8 cellular contexts compared by ENCODE assay signal in the genomic region with DNA sequence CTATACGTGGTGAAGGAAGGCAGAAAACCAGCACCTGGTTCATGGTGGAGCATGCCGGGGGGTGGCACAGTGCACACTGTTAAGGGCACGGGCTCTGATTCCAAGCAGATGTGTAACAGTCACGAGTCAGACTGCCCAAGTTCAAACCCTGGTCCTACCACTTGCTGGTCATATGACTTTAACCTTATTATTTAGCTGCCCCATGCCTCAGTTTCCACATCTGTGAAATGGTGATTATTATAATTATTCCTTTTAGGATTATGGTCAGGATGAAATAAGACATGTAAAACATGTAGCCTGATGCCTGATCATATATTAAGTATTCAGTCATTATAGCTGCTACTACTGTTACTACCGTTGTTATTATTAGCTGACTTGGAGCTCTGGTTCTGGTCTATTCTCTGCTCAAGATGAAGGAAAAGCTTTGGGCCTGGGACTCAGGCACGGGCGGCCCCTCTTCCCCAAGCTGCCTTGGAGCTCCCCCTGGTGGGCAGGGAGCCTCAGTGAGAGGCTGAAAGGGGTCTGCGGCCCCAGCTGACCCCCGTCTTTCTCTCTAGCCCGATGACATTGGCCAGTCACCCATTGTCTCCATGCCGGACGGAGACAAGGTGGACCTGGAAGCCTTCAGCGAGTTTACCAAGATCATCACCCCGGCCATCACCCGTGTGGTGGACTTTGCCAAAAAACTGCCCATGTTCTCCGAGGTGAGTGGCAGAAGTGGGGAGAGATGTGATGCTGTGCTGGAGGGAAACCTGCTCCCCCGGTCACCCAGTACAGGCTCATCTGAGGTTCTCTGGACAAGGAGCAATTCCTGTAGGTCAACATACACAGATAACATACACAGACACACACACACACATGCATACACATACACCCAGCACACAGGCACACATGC. TPM values are rescaled to one million over a fixed set of nuclear protein-coding genes. Genes with fewer than 3 reads are reported as not detected.
DNase-seq lines count a peak whose midpoint lies in the region; ATAC-seq, FAIRE-seq and TF ChIP-seq lines count a peak whose summit lies in the region.

No MANE protein-coding gene starts in this region.

- BruUV-seq in HCT116 (replicated peaks; lab: Mats Ljungman, UMichigan), result no TSS peak

- H3K4me3 Mint-ChIP-seq in CD4-positive, CD25-positive, alpha-beta regulatory T cell, result no peak overlapping the region
- H3K4me3 Mint-ChIP-seq in T-helper 17 cell (peak overlapping the region; percentile 7), type B pancreatic cell (no peak overlapping the region)

- peak in 1 of 2 donors; percentile 53 for ATAC-seq in CD4-positive, CD25-positive, alpha-beta regulatory T cell (ENCODE audit: low read depth in 2 of 2)
- ATAC-seq in HCT116 (peak; percentile 70), T-helper 17 cell (peak; percentile 61), lung (ENCODE audit: insufficient read depth, low FRiP score) (no peak), HG02973 (IDR thresholded peaks at IDR 0.05; ENCODE audit: unreplicated experiment) (no peak)

- no peak overlapping the region for H3K4me2 ChIP-seq in HCT116 (ENCODE audit: low read length)

- no peak overlapping the region for H3K4me3 ChIP-seq in CD4-positive, CD25-positive, alpha-beta regulatory T cell (ENCODE audit: low read depth, low read length)
- H3K4me3 ChIP-seq in HCT116 (replicated peaks in 1 of 2; ENCODE audit: low read depth in 1 of 2, low read length in 2 of 2) (no peak overlapping the region), cardiac fibroblast (replicated peaks in 1 of 2; ENCODE audit: low read depth in 2 of 2, low read length in 2 of 2) (no peak overlapping the region), lung (no peak overlapping the region)

- RAD21 ChIA-PET in HCT116 (lab: Charles Lee; ENCODE audit: low non-redundant PET in 1 of 2, low total read pairs in 2 of 2, uncharacterized antibody in 2 of 2, unreplicated experiment in 2 of 2), result interaction anchor here in 1 of 2 experiments (0.8 kb wide), 1 partner anchor 73 kb away, joined by 3 read pairs; no protein-coding TSS in a partner anchor

- H4K20me1 ChIP-seq in HCT116 (ENCODE audit: insufficient read depth), result no peaks in the 10 kb centered on the region

- peaks cover 0 to 27% (median 7%) of the 10 kb centered on the region in 4 donors for H3K4me1 Mint-ChIP-seq in CD4-positive, CD25-positive, alpha-beta regulatory T cell
- peaks cover 17% of the 10 kb centered on the region for H3K4me1 Mint-ChIP-seq in T-helper 17 cell
- H3K4me1 Mint-ChIP-seq in type B pancreatic cell (ENCODE audit: unreplicated experiment), result peaks cover 5% of the 10 kb centered on the region

- H3K9ac ChIP-seq in HCT116 (ENCODE audit: low read length), result no peak overlapping the region

- POLR2A ChIA-PET in HCT116 (lab: Charles Lee), result interaction anchor here (0.8 to 1.0 kb wide), 3 partner anchors 11 to 26 kb away, joined by 3 to 5 read pairs (median 3); partner anchors contain the start of gene NR1D1

- no peaks in the 10 kb centered on the region for H3K27me3 Mint-ChIP-seq in CD4-positive, CD25-positive, alpha-beta regulatory T cell
- H3K27me3 Mint-ChIP-seq in T-helper 17 cell, result no peaks in the 10 kb centered on the region
- no peaks in the 10 kb centered on the region for H3K27me3 Mint-ChIP-seq in type B pancreatic cell

- no peaks in the 10 kb centered on the region for H3K9me2 ChIP-seq in HCT116 (ENCODE audit: insufficient read depth)

- CTCF ChIA-PET in HCT116 (lab: Charles Lee), result interaction anchor here (0.6 to 1.2 kb wide), 14 partner anchors 11 to 127 kb away, joined by 3 to 15 read pairs (median 4); partner anchors contain the start of gene MED24

- H3K27ac Mint-ChIP-seq in CD4-positive, CD25-positive, alpha-beta regulatory T cell, result peak overlapping the region in 2 of 3 donors; percentile 0 to 59
- H3K27ac Mint-ChIP-seq in T-helper 17 cell (peak overlapping the region; percentile 43), type B pancreatic cell (no peak overlapping the region)

- peaks cover 59% of the 10 kb centered on the region for H3K36me3 ChIP-seq in CD4-positive, CD25-positive, alpha-beta regulatory T cell (ENCODE audit: control insufficient read depth, insufficient read depth, low read length)
- H3K36me3 ChIP-seq in HCT116 (ENCODE audit: control insufficient read depth in 1 of 2, insufficient read depth in 2 of 2, low read length in 2 of 2) (peaks cover 9 to 10% of the 10 kb centered on the region in 2 experiments; a peak in 3 of 4 replicates), lung (ENCODE audit: control insufficient read depth in 2 of 2, insufficient read depth in 2 of 2, low read length in 2 of 2) (peaks cover 9 to 55% of the 10 kb centered on the region in 2 donors)

- TF ChIP-seq CTCF in HCT116 (IDR thresholded peaks at IDR 0.05 in 2 of 3, conservative IDR thresholded peaks at IDR 0.05 in 1 of 3; ENCODE audit: borderline replicate concordance in 1 of 3, insufficient read depth in 1 of 3, low read depth in 2 of 3, low read length in 2 of 3) (peak; percentile 77 to 92 (median 78)), cardiac fibroblast (IDR thresholded peaks at IDR 0.05; ENCODE audit: low read depth, low read length) (peak; percentile 79), lung (IDR thresholded peaks at IDR 0.05; ENCODE audit: control extremely low read depth, extremely low read depth) (peak; percentile 43), type B pancreatic cell (conservative IDR thresholded peaks at IDR 0.05) (peak; percentile 86)

- DNase-seq in CD4-positive, CD25-positive, alpha-beta regulatory T cell, result peak; percentile 49 to 53 (median 52)
- DNase-seq in HCT116 (ENCODE audit: low read depth, low spot score), result no peak
- DNase-seq in T-helper 17 cell, result peak; percentile 41 to 59 (median 46)
- peak; percentile 50 to 65 for DNase-seq in cardiac fibroblast (ENCODE audit: low read depth in 2 of 2)
- no peak for DNase-seq in lung (ENCODE audit: low spot score)
- no peak for DNase-seq in type B pancreatic cell (ENCODE audit: extremely low spot score, unreplicated experiment)
- DNase-seq in HTR-8/SVneo (ENCODE audit: insufficient read length, low spot score), result no peak

- H3K36me3 Mint-ChIP-seq in CD4-positive, CD25-positive, alpha-beta regulatory T cell, result peaks cover 29% of the 10 kb centered on the region
- H3K36me3 Mint-ChIP-seq in T-helper 17 cell (ENCODE audit: low read depth) (peaks cover 17% of the 10 kb centered on the region), type B pancreatic cell (peaks cover 21% of the 10 kb centered on the region)

- intact Hi-C loops in HCT116 (cut with micrococcal nuclease), result loop anchor here (1.0 to 5.0 kb wide), 3 partner anchors 48 to 73 kb away; no protein-coding TSS in a partner anchor

- no peak for TF ChIP-seq POLR2A in HCT116 (IDR thresholded peaks at IDR 0.05; ENCODE audit: borderline replicate concordance, extremely low read depth, insufficient read depth, insufficient read length)

- FAIRE-seq in HTR-8/SVneo (lab: Jason Lieb, UNC), result no peak

- no peaks in the 10 kb centered on the region for H3K9me3 ChIP-seq in CD4-positive, CD25-positive, alpha-beta regulatory T cell (ENCODE audit: control insufficient read depth in 2 of 2, low read length in 2 of 2)
- H3K9me3 ChIP-seq in HCT116 (ENCODE audit: control insufficient read depth in 1 of 2, insufficient read depth in 1 of 2, low read depth in 1 of 2, low read length in 2 of 2), result no peaks in the 10 kb centered on the region
- no peaks in the 10 kb centered on the region for H3K9me3 ChIP-seq in T-helper 17 cell (ENCODE audit: control insufficient read depth, low read length, poor library complexity, severe bottlenecking)
- peaks cover 0 to 4% of the 10 kb centered on the region in 2 donors for H3K9me3 ChIP-seq in lung (ENCODE audit: control insufficient read depth in 2 of 2, insufficient read depth in 1 of 2, low read length in 1 of 2)

- H3K27ac ChIP-seq in CD4-positive, CD25-positive, alpha-beta regulatory T cell (ENCODE audit: insufficient read depth, low read length, poor library complexity, severe bottlenecking), result no peak overlapping the region
- H3K27ac ChIP-seq in HCT116 (ENCODE audit: low read depth, low read length), result no peak overlapping the region
- H3K27ac ChIP-seq in lung (ENCODE audit: low read depth in 1 of 2, low read length in 1 of 2), result peak overlapping the region; percentile 22 to 46

- H3K9me3 Mint-ChIP-seq in CD4-positive, CD25-positive, alpha-beta regulatory T cell, result no peaks in the 10 kb centered on the region
- no peaks in the 10 kb centered on the region for H3K9me3 Mint-ChIP-seq in type B pancreatic cell

- 65 to 75% methylated on average over 17 of the region's 17 CpGs for WGBS in lung, 2 donors

- H2AFZ ChIP-seq in HCT116 (ENCODE audit: low read depth, low read length, poor library complexity, severe bottlenecking), result no peak overlapping the region

- no peaks in the 10 kb centered on the region for H3K79me2 ChIP-seq in HCT116 (ENCODE audit: insufficient read depth, low read length)

- H3K27me3 ChIP-seq in CD4-positive, CD25-positive, alpha-beta regulatory T cell (ENCODE audit: control insufficient read depth, insufficient read depth, low read length), result no peaks in the 10 kb centered on the region
- H3K27me3 ChIP-seq in HCT116 (ENCODE audit: insufficient read depth, low read length), result no peaks in the 10 kb centered on the region
- H3K27me3 ChIP-seq in lung (ENCODE audit: control insufficient read depth, insufficient read depth), result no peaks in the 10 kb centered on the region

- peak; percentile 87 for TF ChIP-seq RAD21 in HCT116 (IDR thresholded peaks at IDR 0.05; ENCODE audit: low read depth)

- H3K4me1 ChIP-seq in CD4-positive, CD25-positive, alpha-beta regulatory T cell (ENCODE audit: control insufficient read depth, insufficient read depth, low read length, poor library complexity, severe bottlenecking), result no peaks in the 10 kb centered on the region
- H3K4me1 ChIP-seq in HCT116 (ENCODE audit: control insufficient read depth in 1 of 2, insufficient read depth in 2 of 2, low read length in 2 of 2), result peaks cover under 1 to 13% of the 10 kb centered on the region in 2 experiments; a peak in 3 of 4 replicates
- peaks cover 0 to 2% of the 10 kb centered on the region in 2 donors for H3K4me1 ChIP-seq in lung (ENCODE audit: control insufficient read depth in 2 of 2, insufficient read depth in 2 of 2, low read length in 2 of 2)

RNA-seq across cellular contexts. Expression of gene NR1D1, which starts 14.0 kb away (rescaled TPM):
- 29.5 TPM for total RNA-seq in CD4-positive, CD25-positive, alpha-beta regulatory T cell
- polyA plus RNA-seq in CD4-positive, CD25-positive, alpha-beta regulatory T cell, result 10 to 100 TPM in 1 of 4 donors, 1 to 10 TPM in 3; 4.9 to 10.1 (median 6.2) TPM
- 63.7 TPM for total RNA-seq in HCT116 (2021; ENCODE audit: unreplicated experiment)
- 104 and 122 TPM in 2 replicates for polyA plus RNA-seq in HCT116 (2012)
- total RNA-seq in T-helper 17 cell, result 100 to 1,000 TPM; 102 to 145 TPM
- 10 to 100 TPM in 1 of 2 donors, 1 to 10 TPM in 1; 3.2 to 19.4 TPM for total RNA-seq in lung
- polyA plus RNA-seq in lung, result 10 to 100 TPM in 1 of 2 donors, 1 to 10 TPM in 1; 8.7 to 19.6 TPM
- total RNA-seq in type B pancreatic cell (ENCODE audit: low replicate concordance), result 5.7 and 9.5 TPM in 2 replicates

RNA-seq across cellular contexts. Expression of gene THRA, which starts 23.6 kb away (rescaled TPM):
- 29.4 TPM for total RNA-seq in CD4-positive, CD25-positive, alpha-beta regulatory T cell
- 10 to 100 TPM; 10.7 to 15.9 (median 13.4) TPM for polyA plus RNA-seq in CD4-positive, CD25-positive, alpha-beta regulatory T cell
- total RNA-seq in HCT116 (2021; ENCODE audit: unreplicated experiment), result 23.3 TPM
- polyA plus RNA-seq in HCT116 (2012), result 20.3 and 21.1 TPM in 2 replicates
- 10 to 100 TPM; 29.8 to 32.2 TPM for total RNA-seq in T-helper 17 cell
- total RNA-seq in lung, result 10 to 100 TPM; 41.3 to 55.9 TPM
- polyA plus RNA-seq in lung, result 10 to 100 TPM; 28.5 to 33.6 TPM
- total RNA-seq in type B pancreatic cell (ENCODE audit: low replicate concordance), result 18.3 and 37.0 TPM in 2 replicates

RNA-seq across cellular contexts. Expression of gene MED24, which starts 32.2 kb away (rescaled TPM):
- 78.8 TPM for total RNA-seq in CD4-positive, CD25-positive, alpha-beta regulatory T cell
- 10 to 100 TPM; 34.3 to 46.1 (median 40.3) TPM for polyA plus RNA-seq in CD4-positive, CD25-positive, alpha-beta regulatory T cell
- total RNA-seq in HCT116 (2021; ENCODE audit: unreplicated experiment) (92.1 TPM), T-helper 17 cell (10 to 100 TPM; 73.7 to 77.5 TPM), lung (10 to 100 TPM; 69.9 to 82.3 TPM), type B pancreatic cell (ENCODE audit: low replicate concordance) (93.2 and 123 TPM in 2 replicates)
- 68.9 and 90.5 TPM in 2 replicates for polyA plus RNA-seq in HCT116 (2012)
- polyA plus RNA-seq in lung, result 100 to 1,000 TPM in 1 of 2 donors, 10 to 100 TPM in 1; 48.2 to 149 TPM

RNA-seq across cellular contexts. Expression of gene MSL1, which starts 35.4 kb away (rescaled TPM):
- 126 TPM for total RNA-seq in CD4-positive, CD25-positive, alpha-beta regulatory T cell
- 10 to 100 TPM in 2 of 4 donors, 1 to 10 TPM in 2; 9.3 to 10.5 (median 9.8) TPM for polyA plus RNA-seq in CD4-positive, CD25-positive, alpha-beta regulatory T cell
- total RNA-seq in HCT116 (2021; ENCODE audit: unreplicated experiment) (67.2 TPM), T-helper 17 cell (100 to 1,000 TPM; 101 to 106 TPM), lung (100 to 1,000 TPM in 1 of 2 donors, 10 to 100 TPM in 1; 84.8 to 111 TPM), type B pancreatic cell (ENCODE audit: low replicate concordance) (86.3 and 128 TPM in 2 replicates)
- polyA plus RNA-seq in HCT116 (2012), result 26.8 and 36.5 TPM in 2 replicates
- 10 to 100 TPM; 73.2 to 84.6 TPM for polyA plus RNA-seq in lung

RNA-seq across cellular contexts. Expression of gene CASC3, which starts 53.9 kb away (rescaled TPM):
- total RNA-seq in CD4-positive, CD25-positive, alpha-beta regulatory T cell, result 165 TPM
- 10 to 100 TPM; 42.5 to 46.6 (median 44.2) TPM for polyA plus RNA-seq in CD4-positive, CD25-positive, alpha-beta regulatory T cell
- total RNA-seq in HCT116 (2021; ENCODE audit: unreplicated experiment) (73.1 TPM), T-helper 17 cell (100 to 1,000 TPM; 168 to 176 TPM), lung (10 to 100 TPM; 74.8 to 85.5 TPM), type B pancreatic cell (ENCODE audit: low replicate concordance) (63.0 and 101 TPM in 2 replicates)
- 35.5 and 37.0 TPM in 2 replicates for polyA plus RNA-seq in HCT116 (2012)
- 10 to 100 TPM; 37.2 to 47.8 TPM for polyA plus RNA-seq in lung

Comparison
In these comparisons a context has a peak if more than half of its experiments do, and no peak if none do; other contexts are left out.
1. ATAC-seq: peak in HCT116 (single experiment) and T-helper 17 cell (single experiment); none in lung (single experiment) and HG02973 (single experiment).
2. DNase-seq: peak in CD4-positive, CD25-positive, alpha-beta regulatory T cell (3 of 3), T-helper 17 cell (3 of 3) and cardiac fibroblast (2 of 2); none in HCT116 (single experiment), lung (single experiment), type B pancreatic cell (single experiment) and HTR-8/SVneo (single experiment).
3. H3K27ac ChIP-seq: peak in lung (2 of 2); none in CD4-positive, CD25-positive, alpha-beta regulatory T cell (single experiment) and HCT116 (single experiment).
4. Peak in every context shown above with its lines, with median percentiles within 50 percentile points of each other: CTCF ChIP-seq.